9 cellular contexts compared by ENCODE assay signal in the genomic region with DNA sequence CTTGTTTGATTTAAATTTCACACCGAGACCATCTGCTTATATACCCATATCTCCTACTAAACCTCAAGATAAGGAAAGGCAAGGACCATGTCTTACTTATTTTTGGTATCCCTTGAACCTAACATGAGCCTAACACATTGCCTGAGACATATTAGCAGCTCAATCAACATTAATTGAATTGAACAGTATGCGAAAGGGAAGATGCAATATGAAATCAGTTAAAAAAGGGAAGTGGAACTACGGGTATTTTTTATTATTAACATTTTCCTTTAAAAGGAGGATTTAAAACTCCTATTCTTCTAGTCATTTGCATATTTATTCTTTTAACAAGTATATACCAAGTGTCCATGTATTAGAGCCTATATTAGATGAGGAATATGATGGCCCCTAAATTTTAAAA.
DNase-seq lines count a peak whose midpoint lies in the region; ATAC-seq and TF ChIP-seq lines count a peak whose summit lies in the region.
"Had no signal": no experiment of that assay in that cellular context is flagged by ENCODE, and none has a peak within 500 bp of the region (broad histone marks: within the 10 kb centered on the region; RNA-seq: fewer than 3 reads in every experiment).

No MANE protein-coding gene starts in this region.

- no peaks in the 10 kb centered on the region for H3K79me2 ChIP-seq in HCT116 (ENCODE audit: insufficient read depth, low read length)

- no peak overlapping the region for H3K4me3 ChIP-seq in HCT116 (replicated peaks in 1 of 2; ENCODE audit: low read depth in 1 of 2, low read length in 2 of 2)
- no peak overlapping the region for H3K4me3 ChIP-seq in ascending aorta

- BruUV-seq in HCT116 (replicated peaks; lab: Mats Ljungman, UMichigan), result no TSS peak

- no peak overlapping the region for H3K9ac ChIP-seq in HCT116 (ENCODE audit: low read length)

- POLR2A ChIA-PET in HCT116 (lab: Charles Lee), result no interaction called here

- H3K4me1 ChIP-seq in HCT116 (ENCODE audit: control insufficient read depth in 1 of 2, insufficient read depth in 2 of 2, low read length in 2 of 2), result peaks cover 22 to 44% of the 10 kb centered on the region in 2 experiments; a peak in 3 of 4 replicates
- no peaks in the 10 kb centered on the region for H3K4me1 ChIP-seq in ascending aorta

- H3K27ac Mint-ChIP-seq in immature natural killer cell, result peak overlapping the region in 2 of 6 donors; percentile 13 to 69

- peak overlapping the region; percentile 15 for H3K4me2 ChIP-seq in HCT116 (ENCODE audit: low read length)

- H3K9me2 ChIP-seq in HCT116 (ENCODE audit: insufficient read depth), result no peaks in the 10 kb centered on the region; the same call in 1 of the 2 replicates

- no peak for TF ChIP-seq RAD21 in HCT116 (IDR thresholded peaks at IDR 0.05; ENCODE audit: low read depth)

- H3K27me3 ChIP-seq in HCT116 (ENCODE audit: insufficient read depth, low read length), result no peaks in the 10 kb centered on the region
- H3K27me3 ChIP-seq in ascending aorta, result no peaks in the 10 kb centered on the region

- DNase-seq in HCT116 (ENCODE audit: low read depth, low spot score) (no peak), immature natural killer cell (peak in 1 of 3 donors; percentile 2), NCI-H146 treated with DMSO at 0.1 percent for 48 hours (lab: John Stamatoyannopoulos, UW; ENCODE audit: unreplicated experiment) (no peak), ascending aorta (ENCODE audit: low spot score in 2 of 2) (no peak), LoVo (ENCODE audit: low spot score) (no peak)

- TF ChIP-seq CTCF in HCT116 (IDR thresholded peaks at IDR 0.05 in 2 of 3, conservative IDR thresholded peaks at IDR 0.05 in 1 of 3; ENCODE audit: borderline replicate concordance in 1 of 3, insufficient read depth in 1 of 3, low read depth in 2 of 3, low read length in 2 of 3) (no peak), ascending aorta (IDR thresholded peaks at IDR 0.05) (no peak)

- TF ChIP-seq POLR2A in HCT116 (IDR thresholded peaks at IDR 0.05; ENCODE audit: borderline replicate concordance, extremely low read depth, insufficient read depth, insufficient read length), result no peak

- no peaks in the 10 kb centered on the region for H3K9me3 Mint-ChIP-seq in immature natural killer cell
- H3K9me3 Mint-ChIP-seq: activated naive CD4-positive, alpha-beta T cell treated with anti-CD3 and anti-CD28 coated beads, Interleukin-2, amount 50 U/mL, for 72 hours had no signal

- no peak overlapping the region for H2AFZ ChIP-seq in HCT116 (ENCODE audit: low read depth, low read length, poor library complexity, severe bottlenecking)

- H3K36me3 ChIP-seq in HCT116 (ENCODE audit: control insufficient read depth in 1 of 2, insufficient read depth in 2 of 2, low read length in 2 of 2) (no peaks in the 10 kb centered on the region), ascending aorta (no peaks in the 10 kb centered on the region)

- H3K27me3 Mint-ChIP-seq in immature natural killer cell (ENCODE audit: low read depth in 3 of 3), result peaks cover 7 to 18% (median 9%) of the 10 kb centered on the region in 3 donors

- CTCF ChIA-PET in HCT116 (lab: Charles Lee), result interaction anchor here (1.1 kb wide), 1 partner anchor 17 kb away, joined by 4 read pairs; no protein-coding TSS in a partner anchor

- intact Hi-C loops in HCT116 (cut with micrococcal nuclease), result no loop called here
- intact Hi-C loops in ascending aorta (cut with DNase I), result no loop called here

- H3K4me3 Mint-ChIP-seq in immature natural killer cell, result peak overlapping the region; percentile 70 to 83 (median 82)

- no peak overlapping the region for H3K27ac ChIP-seq in HCT116 (ENCODE audit: low read depth, low read length)
- H3K27ac ChIP-seq in ascending aorta, result no peak overlapping the region

- H3K9me3 ChIP-seq in HCT116 (ENCODE audit: control insufficient read depth in 1 of 2, insufficient read depth in 1 of 2, low read depth in 1 of 2, low read length in 2 of 2), result no peaks in the 10 kb centered on the region
- no peaks in the 10 kb centered on the region for H3K9me3 ChIP-seq in ascending aorta

- RAD21 ChIA-PET in HCT116 (lab: Charles Lee; ENCODE audit: low non-redundant PET in 1 of 2, low total read pairs in 2 of 2, uncharacterized antibody in 2 of 2, unreplicated experiment in 2 of 2), result interaction anchor here in 1 of 2 experiments (1.1 kb wide), 1 partner anchor 20 kb away, joined by 4 read pairs; no protein-coding TSS in a partner anchor

- ATAC-seq in GM19035 (IDR thresholded peaks at IDR 0.05; ENCODE audit: unreplicated experiment) (peak; percentile 34), HCT116 (no peak), HG03469 (IDR thresholded peaks at IDR 0.05; ENCODE audit: unreplicated experiment) (peak; percentile 15), GM18520 (IDR thresholded peaks at IDR 0.05; ENCODE audit: unreplicated experiment) (no peak)

- no peaks in the 10 kb centered on the region for H4K20me1 ChIP-seq in HCT116 (ENCODE audit: insufficient read depth)

- peaks cover 36 to 40% of the 10 kb centered on the region in 2 donors for H3K4me1 Mint-ChIP-seq in immature natural killer cell

- H3K36me3 Mint-ChIP-seq in immature natural killer cell, result peaks cover 0 to 10% (median 6%) of the 10 kb centered on the region in 3 donors

TF ChIP-seq in HCT116, 20 proteins besides CTCF, POLR2A, EP300 and RAD21:
- TF ChIP-seq SRF (IDR thresholded peaks at IDR 0.05; ENCODE audit: low read depth), result no peak
- no peak for TF ChIP-seq EZH2phosphoT487 (IDR thresholded peaks at IDR 0.05; ENCODE audit: borderline replicate concordance)
- no peak for TF ChIP-seq ZFX (IDR thresholded peaks at IDR 0.05)
- no peak for TF ChIP-seq POLR2AphosphoS5 (IDR thresholded peaks at IDR 0.05; ENCODE audit: low read depth, low read length)
- no peak for TF ChIP-seq EZH2 (IDR thresholded peaks at IDR 0.05)

Comparison
In these comparisons a context has a peak if more than half of its experiments do, and no peak if none do; other contexts are left out.
1. ATAC-seq: peak in GM19035 (single experiment) and HG03469 (single experiment); none in HCT116 (single experiment) and GM18520 (single experiment).